Comparison of ENCODE assay signal across 2 cellular contexts in genomic region chr2:158388159-158388558, GRCh38.
TF ChIP-seq lines count a peak whose summit lies in the region.

No MANE protein-coding gene starts in this region.

TF ChIP-seq in GM23338, 12 proteins besides CTCF, POLR2A, EP300 and RAD21 (continued from another document):
- TF ChIP-seq ETS1 (IDR thresholded peaks at IDR 0.05) (no peak), REST (IDR thresholded peaks at IDR 0.05; ENCODE audit: unreplicated experiment) (no peak), ZNF462 (CRISPR knock-in tag; IDR thresholded peaks at IDR 0.05) (no peak), STAT1 (IDR thresholded peaks at IDR 0.05; ENCODE audit: unreplicated experiment) (no peak), ZNF114 (CRISPR knock-in tag; IDR thresholded peaks at IDR 0.05) (no peak), NANOG (IDR thresholded peaks at IDR 0.05; ENCODE audit: borderline replicate concordance) (no peak), POLR2AphosphoS5 (IDR thresholded peaks at IDR 0.05; ENCODE audit: low read depth) (no peak), JUNB (IDR thresholded peaks at IDR 0.05; ENCODE audit: unreplicated experiment) (no peak), EZH2 (IDR thresholded peaks at IDR 0.05; ENCODE audit: low read depth, unreplicated experiment) (no peak), ZNF331 (CRISPR knock-in tag; IDR thresholded peaks at IDR 0.05; ENCODE audit: low read depth) (no peak), EZH2phosphoT487 (IDR thresholded peaks at IDR 0.05; ENCODE audit: unreplicated experiment) (no peak)

TF ChIP-seq in K562, 482 proteins besides CTCF, POLR2A, EP300 and RAD21 (continued from another document):
- TF ChIP-seq ZNF589 (CRISPR knock-in tag; IDR thresholded peaks at IDR 0.05; ENCODE audit: low read depth), result no peak
- no peak for TF ChIP-seq ZNF165 (CRISPR knock-in tag; IDR thresholded peaks at IDR 0.05; ENCODE audit: borderline replicate concordance)
- no peak for TF ChIP-seq PRPF4 (IDR thresholded peaks at IDR 0.05; ENCODE audit: insufficient read depth, low read depth, low read length, poor library complexity, severe bottlenecking)
- no peak for TF ChIP-seq FOXP1 (CRISPR knock-in tag; IDR thresholded peaks at IDR 0.05)
- TF ChIP-seq TRIM28 (IDR thresholded peaks at IDR 0.05), result no peak
- TF ChIP-seq RFX1 (IDR thresholded peaks at IDR 0.05), result no peak
- TF ChIP-seq ZNF347 (CRISPR knock-in tag; IDR thresholded peaks at IDR 0.05; ENCODE audit: low read depth), result no peak
- no peak for TF ChIP-seq ZNF586 (CRISPR knock-in tag; conservative IDR thresholded peaks at IDR 0.05)
- no peak for TF ChIP-seq SNAPC5 (CRISPR knock-in tag; IDR thresholded peaks at IDR 0.05)
- TF ChIP-seq SLC30A9 (CRISPR knock-in tag; IDR thresholded peaks at IDR 0.05), result no peak
